ENCODE assay signal across 9 cellular contexts in the genomic region with DNA sequence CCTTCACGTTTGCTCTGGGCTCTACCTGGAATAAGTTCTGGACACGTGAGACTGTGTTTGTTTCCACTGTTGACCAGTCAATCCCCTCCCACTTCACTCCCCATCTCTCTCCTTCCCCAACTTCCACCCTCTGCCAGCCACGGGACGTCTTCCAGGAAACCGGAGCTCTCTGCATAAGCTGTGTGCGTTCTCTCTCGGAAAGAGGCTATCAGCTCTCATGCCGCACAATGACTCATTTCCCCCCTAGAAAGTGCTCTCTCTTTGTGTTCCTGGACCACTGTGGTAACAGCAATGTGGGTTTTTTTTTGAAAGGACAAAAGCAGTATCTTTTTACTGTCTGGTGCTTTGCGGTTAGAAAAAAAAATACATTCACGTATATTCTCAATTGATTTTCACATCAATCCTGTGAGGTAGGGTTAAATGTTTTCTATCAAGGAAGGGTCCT. TPM values are rescaled to one million over a fixed set of nuclear protein-coding genes. Genes with fewer than 3 reads are reported as not detected.
DNase-seq lines count a peak whose midpoint lies in the region; ATAC-seq, FAIRE-seq and TF ChIP-seq lines count a peak whose summit lies in the region.
"Had no signal": no experiment of that assay in that cellular context is flagged by ENCODE, and none has a peak within 500 bp of the region (broad histone marks: within the 10 kb centered on the region; RNA-seq: fewer than 3 reads in every experiment).

No MANE protein-coding gene starts in this region.

- no peak overlapping the region for H3K9ac ChIP-seq in mammary epithelial cell (ENCODE audit: insufficient read depth, low read length)

- no peak overlapping the region for H2AFZ ChIP-seq in mammary epithelial cell (ENCODE audit: low read depth, low read length)

- no peak for FAIRE-seq in small intestine (lab: Jason Lieb, UNC)

- no TSS peak for BruUV-seq in mammary epithelial cell (replicated peaks; lab: Mats Ljungman, UMichigan)

- in situ Hi-C loops in SK-MEL-5 (cut with HindIII; ENCODE audit: low pct_unique_long_range_greater_than_20kb, low sequenced_read_pairs) (no loop called here), mammary epithelial cell (cut with MboI; ENCODE audit: low sequenced_read_pairs in 2 of 2) (no loop called here)

- H3K9me3 ChIP-seq in mammary epithelial cell (replicated peaks; ENCODE audit: insufficient read depth, low read length) = no peaks in the 10 kb centered on the region
- no peaks in the 10 kb centered on the region for H3K9me3 ChIP-seq in small intestine (ENCODE audit: control insufficient read depth, low read depth)

- H3K4me3 ChIP-seq in mammary epithelial cell (replicated peaks in 1 of 3; ENCODE audit: insufficient read depth in 1 of 3, low read depth in 2 of 3, low read length in 3 of 3) (no peak overlapping the region), small intestine (ENCODE audit: low read depth in 1 of 2, low read length in 2 of 2) (no peak overlapping the region)

- no peaks in the 10 kb centered on the region for H3K79me2 ChIP-seq in mammary epithelial cell (ENCODE audit: insufficient read depth, low read length)

- H3K27me3 ChIP-seq in mammary epithelial cell (ENCODE audit: insufficient read depth, low read length) = peaks cover 4% of the 10 kb centered on the region
- no peaks in the 10 kb centered on the region for H3K27me3 ChIP-seq in small intestine (ENCODE audit: control insufficient read depth in 2 of 2, insufficient read depth in 2 of 2, low read length in 2 of 2)

- no peak for TF ChIP-seq CTCF in mammary epithelial cell (conservative IDR thresholded peaks at IDR 0.05 in 1 of 2, IDR thresholded peaks at IDR 0.05 in 1 of 2; ENCODE audit: extremely low read depth in 1 of 2, insufficient read depth in 1 of 2, low read depth in 1 of 2, low read length in 2 of 2)

- CTCF ChIA-PET in mammary epithelial cell (lab: Charles Lee; ENCODE audit: low non-redundant PET) = no interaction called here

- H3K36me3 ChIP-seq in mammary epithelial cell (ENCODE audit: insufficient read depth, low read length) (no peaks in the 10 kb centered on the region), small intestine (ENCODE audit: control insufficient read depth in 2 of 2, insufficient read depth in 2 of 2, low read length in 2 of 2) (no peaks in the 10 kb centered on the region)

- H4K20me1 ChIP-seq in mammary epithelial cell (ENCODE audit: insufficient read depth, low read length) = no peaks in the 10 kb centered on the region

- ATAC-seq in GM18873 (IDR thresholded peaks at IDR 0.05; ENCODE audit: low FRiP score, unreplicated experiment) (peak; percentile 86), HG02870 (IDR thresholded peaks at IDR 0.05; ENCODE audit: unreplicated experiment) (peak; percentile 96)

- 76% methylated on average over 7 of the region's 10 CpGs for WGBS in mammary epithelial cell (ENCODE audit: low coverage, missing lambda C conversion rate)
- 17 to 25% (median 23%) methylated on average over 10 of the region's 10 CpGs for WGBS in small intestine, 3 donors

- dilution Hi-C loops in mammary epithelial cell (cut with HindIII; ENCODE audit: low sequenced_read_pairs) = no loop called here

- DNase-seq in SK-MEL-5 (ENCODE audit: low read depth, low spot score) (peak; percentile 97), mammary epithelial cell (peak; percentile 39), small intestine (peak; percentile 49), RKO (ENCODE audit: low spot score) (no peak), SKM-1 (lab: John Stamatoyannopoulos, UW; ENCODE audit: unreplicated experiment) (no peak), occipital lobe (lab: John Stamatoyannopoulos, UW) (no peak)

- intact Hi-C loops in mammary epithelial cell (cut with micrococcal nuclease) = no loop called here

- no peak overlapping the region for H3K27ac ChIP-seq in mammary epithelial cell (ENCODE audit: insufficient read depth, low read depth, low read length)
- no peak overlapping the region for H3K27ac ChIP-seq in small intestine (ENCODE audit: low read depth in 1 of 2, low read length in 1 of 2)

- H3K4me2 ChIP-seq in mammary epithelial cell (ENCODE audit: insufficient read depth, low read depth, low read length) = no peak overlapping the region

- H3K4me1 ChIP-seq in mammary epithelial cell (ENCODE audit: insufficient read depth, low read length) = no peaks in the 10 kb centered on the region
- H3K4me1 ChIP-seq in small intestine (ENCODE audit: control insufficient read depth in 2 of 2, insufficient read depth in 1 of 2, low read depth in 1 of 2, low read length in 1 of 2) = no peaks in the 10 kb centered on the region

RNA-seq across cellular contexts. Expression of a gene that starts 10.2 kb away (rescaled TPM):
- total RNA-seq in SK-MEL-5 (2014; rRNA removed; shearing (Covaris generic)) = 6.3 and 6.9 TPM in 2 replicates
- 8.2 and 9.1 TPM in 2 replicates for polyA plus RNA-seq in SK-MEL-5 (2015; cell fraction: cytosol; rRNA removed)
- 3.1 and 6.4 TPM in 2 replicates for polyA plus RNA-seq in SK-MEL-5 (2015; cell fraction: nucleus; rRNA removed)
- total RNA-seq in mammary epithelial cell (not detected), occipital lobe (2.0 TPM)
- polyA plus RNA-seq in mammary epithelial cell (0.01 TPM), small intestine (under 1 TPM in 1 of 3 donors, not detected in 2; 0.13 TPM)
- polyA minus RNA-seq in mammary epithelial cell = not detected
- total RNA-seq: T-helper 1 cell treated with Interleukin-12 subunit alpha and Interleukin-12 subunit beta and Interleukin-4 antibody, amounts not matched to agents 30 ng/mL and 1 ng/mL, for 36 hours had no signal

Comparison
In these comparisons a context has a peak if more than half of its experiments do, and no peak if none do; other contexts are left out.
1. DNase-seq: peak in SK-MEL-5 (single experiment), mammary epithelial cell (single experiment) and small intestine (single experiment); none in RKO (single experiment), SKM-1 (single experiment) and occipital lobe (single experiment).